8 cellular contexts compared by ENCODE assay signal in genomic region chr17:77373298-77374169, GRCh38.
A peak's percentile ranks its signal among the peaks of the same experiment; 100 is the strongest.
DNase-seq lines count a peak whose midpoint lies in the region; ATAC-seq and TF ChIP-seq lines count a peak whose summit lies in the region.

No MANE protein-coding gene starts in this region.

- no peaks in the 10 kb centered on the region for H3K27me3 ChIP-seq in uterus

- peaks cover 52% of the 10 kb centered on the region for H3K4me1 ChIP-seq in mesodermal cell (ENCODE audit: control insufficient read depth, insufficient read depth, low read length, poor library complexity, severe bottlenecking)
- H3K4me1 ChIP-seq in uterus: peaks cover 5 to 36% of the 10 kb centered on the region in 2 donors

- H3K27ac ChIP-seq in mesodermal cell (ENCODE audit: low read depth, low read length, severe bottlenecking) (peak overlapping the region; percentile 88), uterus (peak overlapping the region; percentile 97 to 98)

- TF ChIP-seq POLR2A in uterus (IDR thresholded peaks at IDR 0.05): peak; percentile 20 to 61

- intact Hi-C loops in uterus (cut with DNase I; ENCODE audit: low total_unique reads): no loop called here

- DNase-seq in AML-193 (lab: John Stamatoyannopoulos, UW): peak; percentile 29 to 42
- DNase-seq in dermis blood vessel endothelial cell: peak; percentile 61
- DNase-seq in uterus: peak; percentile 73 to 75
- no peak for DNase-seq in GOT3 (lab: John Stamatoyannopoulos, UW)
- DNase-seq in LoVo (ENCODE audit: low spot score): no peak

- 0 to 1% methylated on average over 60 to 71 of the region's 90 CpGs for whole genome bisulfite sequencing in mesodermal cell (ENCODE audit: insufficient coverage in 2 of 2), 2 experiments

- H3K9me3 ChIP-seq in mesodermal cell (ENCODE audit: control insufficient read depth, low read length): no peaks in the 10 kb centered on the region
- no peaks in the 10 kb centered on the region for H3K9me3 ChIP-seq in uterus

- H3K4me3 ChIP-seq in mesodermal cell (ENCODE audit: extremely low read depth, insufficient read depth, low read length, poor library complexity, severe bottlenecking): peak overlapping the region; percentile 87
- peak overlapping the region; percentile 69 to 72 for H3K4me3 ChIP-seq in uterus

- peaks cover 12% of the 10 kb centered on the region for H3K36me3 ChIP-seq in mesodermal cell (ENCODE audit: control insufficient read depth, insufficient read depth, low read length)
- no peaks in the 10 kb centered on the region for H3K36me3 ChIP-seq in uterus

- TF ChIP-seq CTCF in uterus (IDR thresholded peaks at IDR 0.05): no peak

- ATAC-seq in GM19328 (IDR thresholded peaks at IDR 0.05; ENCODE audit: unreplicated experiment) (peak; percentile 18), SK-N-SH treated with all-trans-retinoic acid at 6 μM for 48 hours (peak; percentile 27)

TF ChIP-seq in SK-N-SH treated with all-trans-retinoic acid at 6 μM for 48 hours, 23 proteins besides CTCF, POLR2A, EP300 and RAD21:
- no peak for TF ChIP-seq PPARA (CRISPR knock-in tag; IDR thresholded peaks at IDR 0.05; ENCODE audit: borderline replicate concordance)
- TF ChIP-seq TCF4 (CRISPR knock-in tag; IDR thresholded peaks at IDR 0.05; ENCODE audit: borderline replicate concordance): no peak
- TF ChIP-seq ZNF70 (CRISPR knock-in tag; IDR thresholded peaks at IDR 0.05): 0 out of 2 replicates have a peak, but pooled peaks have one; percentile 5
TF ChIP-seq in SK-N-SH treated with all-trans-retinoic acid at 6 μM for 48 hours: peak in this region for 1.

Comparison
In these comparisons a context has a peak if more than half of its experiments do, and no peak if none do; other contexts are left out.
1. DNase-seq: peak in AML-193 (2 of 2), dermis blood vessel endothelial cell (single experiment) and uterus (2 of 2); none in GOT3 (single experiment) and LoVo (single experiment).